In the genomic region with DNA sequence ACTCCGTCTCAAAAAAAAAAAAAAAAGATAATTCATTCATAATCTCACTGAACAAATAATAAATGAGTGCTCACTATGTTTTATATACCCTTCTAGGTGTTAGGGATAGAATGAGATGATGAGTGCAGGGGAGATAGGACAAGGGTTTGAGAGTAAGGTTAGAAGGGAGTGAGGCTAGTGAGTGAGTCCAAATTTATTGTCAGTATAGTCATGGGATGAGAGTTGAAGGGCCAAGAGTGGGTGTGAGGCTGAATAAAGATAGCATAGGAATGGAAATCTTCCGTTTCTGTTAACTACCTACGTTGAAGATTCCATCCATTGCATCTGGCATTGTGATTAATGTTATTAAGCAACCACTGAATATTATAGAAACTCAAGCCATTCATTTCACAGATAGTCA, we compare ENCODE assay signal across 21 cellular contexts. TPM values are rescaled to one million over a fixed set of nuclear protein-coding genes. Genes with fewer than 3 reads are reported as not detected.
"Had no signal": no experiment of that assay in that cellular context is flagged by ENCODE, and none has a peak within 500 bp of the region (broad histone marks: within the 10 kb centered on the region; RNA-seq: fewer than 3 reads in every experiment).

No MANE protein-coding gene starts in this region.

- H3K36me3 ChIP-seq: cardiac muscle cell, esophagus squamous epithelium, prostate gland, right lobe of liver, suprapubic skin, upper lobe of left lung had no signal

- FAIRE-seq: colon, endothelial cell of umbilical vein had no signal

- H3K4me3 Mint-ChIP-seq: activated naive CD4-positive, alpha-beta T cell treated with anti-CD3 and anti-CD28 coated beads for 36 hours; activated naive CD8-positive, alpha-beta T cell treated with anti-CD3 and anti-CD28 coated beads, Interleukin-2, amount 50 U/mL, for 24 hours; activated T-helper 1 cell treated with anti-CD3 and anti-CD28 coated beads, Interleukin-12 subunit alpha, Interleukin-12 subunit beta, Interleukin-2, Interleukin-4 antibody, amounts not matched to agents 30 ng/mL and 10 ng/mL and 1 ng/mL, durations not matched to agents 14 hours and 24 hours and 36 hours; immature natural killer cell; nephron progenitor cell; stimulated activated naive CD8-positive, alpha-beta T cell treated with anti-CD3 and anti-CD28 coated beads, Interleukin-15, Interleukin-2, amounts not matched to agents 100 ng/mL and 50 ng/mL, for 24 hours had no signal

- H3K36me3 Mint-ChIP-seq: immature natural killer cell had no signal

- H3K27ac Mint-ChIP-seq: activated naive CD4-positive, alpha-beta T cell treated with anti-CD3 and anti-CD28 coated beads for 36 hours; activated naive CD8-positive, alpha-beta T cell treated with anti-CD3 and anti-CD28 coated beads, Interleukin-2, amount 50 U/mL, for 24 hours; activated T-helper 1 cell treated with anti-CD3 and anti-CD28 coated beads, Interleukin-12 subunit alpha, Interleukin-12 subunit beta, Interleukin-2, Interleukin-4 antibody, amounts not matched to agents 30 ng/mL and 10 ng/mL and 1 ng/mL, durations not matched to agents 14 hours and 24 hours and 36 hours; stimulated activated naive CD8-positive, alpha-beta T cell treated with anti-CD3 and anti-CD28 coated beads, Interleukin-15, Interleukin-2, amounts not matched to agents 100 ng/mL and 50 ng/mL, for 24 hours had no signal

- H3K9me3 ChIP-seq: esophagus squamous epithelium, prostate gland, right lobe of liver, suprapubic skin, upper lobe of left lung had no signal

- H3K4me3 ChIP-seq: cardiac muscle cell, esophagus squamous epithelium, prostate gland, right lobe of liver, suprapubic skin, upper lobe of left lung had no signal

- H3K27me3 ChIP-seq: cardiac muscle cell, esophagus squamous epithelium, right lobe of liver, suprapubic skin, upper lobe of left lung had no signal

- ATAC-seq: activated naive CD8-positive, alpha-beta T cell treated with anti-CD3 and anti-CD28 coated beads, Interleukin-2, amount 50 U/mL, for 24 hours; right lobe of liver had no signal

- H3K27ac ChIP-seq: cardiac muscle cell, esophagus squamous epithelium, prostate gland, right lobe of liver, suprapubic skin, upper lobe of left lung had no signal

- H3K9me3 Mint-ChIP-seq: activated naive CD4-positive, alpha-beta T cell treated with anti-CD3 and anti-CD28 coated beads for 36 hours; activated naive CD8-positive, alpha-beta T cell treated with anti-CD3 and anti-CD28 coated beads, Interleukin-2, amount 50 U/mL, for 24 hours; activated T-helper 1 cell treated with anti-CD3 and anti-CD28 coated beads, Interleukin-12 subunit alpha, Interleukin-12 subunit beta, Interleukin-2, Interleukin-4 antibody, amounts not matched to agents 30 ng/mL and 10 ng/mL and 1 ng/mL, durations not matched to agents 14 hours and 24 hours and 36 hours; immature natural killer cell; nephron progenitor cell; stimulated activated naive CD8-positive, alpha-beta T cell treated with anti-CD3 and anti-CD28 coated beads, Interleukin-15, Interleukin-2, amounts not matched to agents 100 ng/mL and 50 ng/mL, for 24 hours had no signal

- H3K27me3 Mint-ChIP-seq: activated naive CD8-positive, alpha-beta T cell treated with anti-CD3 and anti-CD28 coated beads, Interleukin-2, amount 50 U/mL, for 24 hours; stimulated activated naive CD8-positive, alpha-beta T cell treated with anti-CD3 and anti-CD28 coated beads, Interleukin-15, Interleukin-2, amounts not matched to agents 100 ng/mL and 50 ng/mL, for 24 hours had no signal

- DNase-seq: activated CD4-positive, alpha-beta T cell treated with anti-CD3 and anti-CD28 coated beads, Interleukin-2, amount 50 U/mL, for 1 hour; activated CD8-positive, alpha-beta memory T cell treated with anti-CD3 and anti-CD28 coated beads for 24 hours; activated naive CD4-positive, alpha-beta T cell treated with anti-CD3 and anti-CD28 coated beads for 36 hours; activated naive CD8-positive, alpha-beta T cell treated with anti-CD3 and anti-CD28 coated beads, Interleukin-2, amount 50 U/mL, for 24 hours; esophagus squamous epithelium; foreskin fibroblast; glutamatergic neuron; immature natural killer cell; nephron progenitor cell; right lobe of liver; upper lobe of left lung had no signal

RNA-seq across cellular contexts. Expression of gene GPR61, which starts 25.6 kb away (rescaled TPM):
- total RNA-seq: activated T-helper 1 cell treated with anti-CD3 and anti-CD28 coated beads, Interleukin-12 subunit alpha, Interleukin-12 subunit beta, Interleukin-2, Interleukin-4 antibody, amounts not matched to agents 30 ng/mL and 10 ng/mL and 1 ng/mL, durations not matched to agents 14 hours and 24 hours and 36 hours; endothelial cell of umbilical vein; esophagus squamous epithelium; mesenteric fat pad; omental fat pad; right lobe of liver; upper lobe of left lung had no signal
- polyA plus RNA-seq: endothelial cell of umbilical vein, immature natural killer cell had no signal

RNA-seq across cellular contexts. Expression of gene GNAT2, which starts 54.2 kb away (rescaled TPM):
- total RNA-seq: cardiac muscle cell, endothelial cell of umbilical vein, esophagus squamous epithelium, lower leg skin, mesenteric fat pad, omental fat pad, prostate gland, suprapubic skin had no signal
- polyA plus RNA-seq: cardiac muscle cell, endothelial cell of umbilical vein, immature natural killer cell had no signal
